In the genomic region with DNA sequence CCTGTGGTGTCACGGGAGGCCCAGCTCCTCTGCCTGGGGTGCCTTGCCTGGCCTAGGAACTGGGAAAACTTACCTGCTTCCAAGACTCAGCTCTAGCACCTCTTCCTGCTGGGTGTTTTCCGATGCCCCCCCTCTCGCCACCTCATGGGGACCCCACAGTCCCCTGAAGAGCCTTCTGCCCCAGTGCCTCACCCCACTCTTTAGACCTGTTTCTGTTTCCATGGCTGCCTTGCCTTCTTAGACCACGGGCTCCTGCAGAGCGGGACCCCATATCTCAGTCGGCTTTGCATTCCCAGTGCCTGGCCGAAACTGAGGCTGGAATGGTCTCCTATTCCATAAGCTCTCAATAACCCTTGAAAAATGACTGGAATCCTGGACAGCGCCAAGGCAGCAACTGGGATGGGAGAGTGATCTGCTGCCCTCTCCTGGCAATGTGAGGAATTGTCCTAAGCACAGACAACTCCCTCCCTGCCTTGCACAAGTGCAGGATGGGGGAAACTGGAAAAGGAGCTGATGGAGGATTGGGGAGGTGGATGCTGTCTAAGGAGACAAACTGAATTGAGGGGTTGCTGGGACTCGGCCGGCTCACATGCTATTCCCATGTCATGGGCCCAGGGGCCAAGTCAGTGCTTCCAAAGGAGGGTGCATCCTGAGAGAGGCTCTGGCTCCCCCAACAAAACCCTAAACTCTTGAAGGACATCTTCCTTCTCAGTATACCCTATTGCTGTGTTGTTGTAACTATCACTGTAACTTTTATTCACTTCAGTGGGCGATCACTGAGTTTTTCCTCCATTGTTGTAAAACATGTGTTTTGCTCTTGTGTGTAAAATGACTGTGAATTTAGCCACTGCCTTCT, we compare ENCODE assay signal across 8 cellular contexts. TPM values are rescaled to one million over a fixed set of nuclear protein-coding genes. Genes with fewer than 3 reads are reported as not detected.
DNase-seq lines count a peak whose midpoint lies in the region; ATAC-seq and TF ChIP-seq lines count a peak whose summit lies in the region.

No MANE protein-coding gene starts in this region.

- no peak overlapping the region for H3K4me3 Mint-ChIP-seq in activated T-cell treated with anti-CD3 and anti-CD28 coated beads, Interleukin-2, amount 50 U/mL, for 4 hours
- H3K4me3 Mint-ChIP-seq in nephron (no peak overlapping the region), type B pancreatic cell (no peak overlapping the region)

- no peaks in the 10 kb centered on the region for H3K27me3 ChIP-seq in NT2/D1 (ENCODE audit: insufficient read depth, insufficient read length)

- H3K27ac Mint-ChIP-seq in nephron (no peak overlapping the region), type B pancreatic cell (no peak overlapping the region)

- H3K4me1 ChIP-seq in NT2/D1 (ENCODE audit: insufficient read depth, insufficient read length), result no peaks in the 10 kb centered on the region

- H3K9ac ChIP-seq in NT2/D1 (ENCODE audit: insufficient read length, low read depth), result no peak overlapping the region

- DNase-seq in D341Med (ENCODE audit: low spot score) (peak; percentile 82), NT2/D1 (ENCODE audit: low read depth, low spot score) (peak; percentile 25), fibroblast of peridontal ligament (ENCODE audit: extremely low read depth) (peak; percentile 78), type B pancreatic cell (ENCODE audit: extremely low spot score, unreplicated experiment) (no peak)
- peak; percentile 36 for DNase-seq in activated T-cell treated with anti-CD3 and anti-CD28 coated beads, Interleukin-2, amount 50 U/mL, for 4 hours

- no peaks in the 10 kb centered on the region for H3K36me3 Mint-ChIP-seq in activated T-cell treated with anti-CD3 and anti-CD28 coated beads, Interleukin-2, amount 50 U/mL, for 4 hours (ENCODE audit: insufficient read depth)
- H3K36me3 Mint-ChIP-seq in nephron (ENCODE audit: low read depth), result no peaks in the 10 kb centered on the region
- no peaks in the 10 kb centered on the region for H3K36me3 Mint-ChIP-seq in type B pancreatic cell

- ATAC-seq in HG03175 (IDR thresholded peaks at IDR 0.05; ENCODE audit: unreplicated experiment) (peak; percentile 59), GM19452 (IDR thresholded peaks at IDR 0.05; ENCODE audit: unreplicated experiment) (no peak)
- ATAC-seq in activated T-cell treated with anti-CD3 and anti-CD28 coated beads, Interleukin-2, amount 50 U/mL, for 4 hours, result peak; percentile 60 to 74

- H3K4me1 Mint-ChIP-seq in activated T-cell treated with anti-CD3 and anti-CD28 coated beads, Interleukin-2, amount 50 U/mL, for 4 hours (ENCODE audit: low read depth), result peaks cover 5% of the 10 kb centered on the region
- peaks cover 2% of the 10 kb centered on the region for H3K4me1 Mint-ChIP-seq in nephron
- H3K4me1 Mint-ChIP-seq in type B pancreatic cell (ENCODE audit: unreplicated experiment), result peaks cover 5% of the 10 kb centered on the region

- no peaks in the 10 kb centered on the region for H3K9me3 Mint-ChIP-seq in activated T-cell treated with anti-CD3 and anti-CD28 coated beads, Interleukin-2, amount 50 U/mL, for 4 hours
- H3K9me3 Mint-ChIP-seq in nephron (no peaks in the 10 kb centered on the region), type B pancreatic cell (no peaks in the 10 kb centered on the region)

- TF ChIP-seq CTCF in nephron (IDR thresholded peaks at IDR 0.05; ENCODE audit: unreplicated experiment in 3 of 3) (peak; percentile 86 to 88 (median 86)), type B pancreatic cell (conservative IDR thresholded peaks at IDR 0.05) (peak; percentile 97)

- no peak overlapping the region for H3K4me3 ChIP-seq in NT2/D1 (ENCODE audit: insufficient read length, low read depth)

- no peaks in the 10 kb centered on the region for H3K9me3 ChIP-seq in NT2/D1 (ENCODE audit: insufficient read depth, low read length)

- H3K27me3 Mint-ChIP-seq in activated T-cell treated with anti-CD3 and anti-CD28 coated beads, Interleukin-2, amount 50 U/mL, for 4 hours (ENCODE audit: low read depth), result peaks cover 7% of the 10 kb centered on the region
- H3K27me3 Mint-ChIP-seq in nephron (ENCODE audit: low read depth), result peaks cover 11% of the 10 kb centered on the region
- peaks cover 27% of the 10 kb centered on the region for H3K27me3 Mint-ChIP-seq in type B pancreatic cell

- peaks cover 28% of the 10 kb centered on the region for H3K36me3 ChIP-seq in NT2/D1 (ENCODE audit: insufficient read depth, insufficient read length, low read length)

RNA-seq across cellular contexts. Expression of a gene that starts 26.6 kb away (rescaled TPM):
- 10 to 100 TPM; 14.1 to 19.6 (median 16.6) TPM for total RNA-seq in activated T-cell treated with anti-CD3 and anti-CD28 coated beads, Interleukin-2, amount 50 U/mL, for 4 hours
- total RNA-seq in type B pancreatic cell (ENCODE audit: low replicate concordance), result 8.0 and 10.8 TPM in 2 replicates

RNA-seq across cellular contexts. Expression of a gene that starts 50.2 kb away (rescaled TPM):
- not detected for total RNA-seq in activated T-cell treated with anti-CD3 and anti-CD28 coated beads, Interleukin-2, amount 50 U/mL, for 4 hours
- not detected in 2 replicates for total RNA-seq in type B pancreatic cell (ENCODE audit: low replicate concordance)
